ENCODE assay signal across 1 cellular context in the genomic region with DNA sequence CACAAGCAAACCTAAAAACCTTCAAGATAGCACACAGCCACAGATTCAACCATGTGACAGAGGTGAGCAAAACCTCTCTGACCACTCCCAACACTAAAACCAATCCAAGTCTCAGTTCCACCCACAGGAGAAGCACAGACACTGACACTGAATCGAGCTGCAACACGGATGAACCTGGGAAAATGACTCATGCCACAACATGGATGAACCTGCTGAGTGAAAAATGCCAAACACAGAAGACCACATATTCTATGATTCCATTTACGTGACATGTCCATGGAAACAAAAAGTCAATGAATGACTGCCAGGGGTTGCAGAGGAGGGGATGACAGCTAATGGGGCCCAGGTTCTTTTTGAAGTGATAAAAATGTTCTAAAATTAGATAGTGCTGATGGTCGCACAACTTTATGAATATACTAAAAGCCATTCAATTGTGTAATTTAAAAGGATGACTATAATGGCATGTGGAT.
TF ChIP-seq lines count a peak whose summit lies in the region.

No MANE protein-coding gene starts in this region.

TF ChIP-seq in GM12878, 131 proteins besides CTCF, POLR2A, EP300 and RAD21 (continued from another document and continues in another):
- TF ChIP-seq, protein P1, sequence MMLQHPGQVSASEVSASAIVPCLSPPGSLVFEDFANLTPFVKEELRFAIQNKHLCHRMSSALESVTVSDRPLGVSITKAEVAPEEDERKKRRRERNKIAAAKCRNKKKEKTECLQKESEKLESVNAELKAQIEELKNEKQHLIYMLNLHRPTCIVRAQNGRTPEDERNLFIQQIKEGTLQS (IDR thresholded peaks at IDR 0.05; ENCODE audit: borderline replicate concordance, extremely low read depth, low read depth, low read length), result no peak
- TF ChIP-seq GATAD2B (conservative IDR thresholded peaks at IDR 0.05; ENCODE audit: low read depth), result 0 out of 2 replicates have a peak, but pooled peaks have one; percentile 42
- TF ChIP-seq, protein P2, sequence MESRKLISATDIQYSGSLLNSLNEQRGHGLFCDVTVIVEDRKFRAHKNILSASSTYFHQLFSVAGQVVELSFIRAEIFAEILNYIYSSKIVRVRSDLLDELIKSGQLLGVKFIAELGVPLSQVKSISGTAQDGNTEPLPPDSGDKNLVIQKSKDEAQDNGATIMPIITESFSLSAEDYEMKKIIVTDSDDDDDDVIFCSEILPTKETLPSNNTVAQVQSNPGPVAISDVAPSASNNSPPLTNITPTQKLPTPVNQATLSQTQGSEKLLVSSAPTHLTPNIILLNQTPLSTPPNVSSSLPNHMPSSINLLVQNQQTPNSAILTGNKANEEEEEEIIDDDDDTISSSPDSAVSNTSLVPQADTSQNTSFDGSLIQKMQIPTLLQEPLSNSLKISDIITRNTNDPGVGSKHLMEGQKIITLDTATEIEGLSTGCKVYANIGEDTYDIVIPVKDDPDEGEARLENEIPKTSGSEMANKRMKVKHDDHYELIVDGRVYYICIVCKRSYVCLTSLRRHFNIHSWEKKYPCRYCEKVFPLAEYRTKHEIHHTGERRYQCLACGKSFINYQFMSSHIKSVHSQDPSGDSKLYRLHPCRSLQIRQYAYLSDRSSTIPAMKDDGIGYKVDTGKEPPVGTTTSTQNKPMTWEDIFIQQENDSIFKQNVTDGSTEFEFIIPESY (IDR thresholded peaks at IDR 0.05), result no peak
- no peak for TF ChIP-seq CUX1 (IDR thresholded peaks at IDR 0.05; ENCODE audit: insufficient replicate concordance, low read depth, low read length)
- TF ChIP-seq ZNF207 (IDR thresholded peaks at IDR 0.05; ENCODE audit: borderline replicate concordance), result no peak
- 0 out of 4 replicates have a peak, but pooled peaks of 1 of the 2 experiments have one; percentile 4 for TF ChIP-seq SRF (IDR thresholded peaks at IDR 0.05; ENCODE audit: low read depth in 2 of 2, low read length in 2 of 2)
- TF ChIP-seq BHLHE40 (IDR thresholded peaks at IDR 0.05; ENCODE audit: borderline replicate concordance in 1 of 2, low read depth in 2 of 2, low read length in 1 of 2), result peak; percentile 33 to 64; a peak in 2 of 4 replicates
- 0 out of 4 replicates have a peak, but pooled peaks of 1 of the 2 experiments have one; percentile 53 for TF ChIP-seq CEBPB (IDR thresholded peaks at IDR 0.05; ENCODE audit: borderline replicate concordance in 1 of 2, low read depth in 2 of 2, low read length in 2 of 2)
- peak; percentile 79; the same call in 1 of the 2 replicates for TF ChIP-seq CBFB (IDR thresholded peaks at IDR 0.05; ENCODE audit: low read depth)
- TF ChIP-seq, protein P3, sequence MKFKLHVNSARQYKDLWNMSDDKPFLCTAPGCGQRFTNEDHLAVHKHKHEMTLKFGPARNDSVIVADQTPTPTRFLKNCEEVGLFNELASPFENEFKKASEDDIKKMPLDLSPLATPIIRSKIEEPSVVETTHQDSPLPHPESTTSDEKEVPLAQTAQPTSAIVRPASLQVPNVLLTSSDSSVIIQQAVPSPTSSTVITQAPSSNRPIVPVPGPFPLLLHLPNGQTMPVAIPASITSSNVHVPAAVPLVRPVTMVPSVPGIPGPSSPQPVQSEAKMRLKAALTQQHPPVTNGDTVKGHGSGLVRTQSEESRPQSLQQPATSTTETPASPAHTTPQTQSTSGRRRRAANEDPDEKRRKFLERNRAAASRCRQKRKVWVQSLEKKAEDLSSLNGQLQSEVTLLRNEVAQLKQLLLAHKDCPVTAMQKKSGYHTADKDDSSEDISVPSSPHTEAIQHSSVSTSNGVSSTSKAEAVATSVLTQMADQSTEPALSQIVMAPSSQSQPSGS (IDR thresholded peaks at IDR 0.05; ENCODE audit: low read length), result peak; percentile 97
- no peak for TF ChIP-seq ZNF217 (IDR thresholded peaks at IDR 0.05)
- TF ChIP-seq NR2C2 (IDR thresholded peaks at IDR 0.05; ENCODE audit: borderline replicate concordance, control insufficient read depth, insufficient read length, low read depth), result no peak
- peak; percentile 58; the same call in 1 of the 2 replicates for TF ChIP-seq JUND (IDR thresholded peaks at IDR 0.05; ENCODE audit: low read depth, low read length)
- no peak for TF ChIP-seq HDAC2 (IDR thresholded peaks at IDR 0.05)
- TF ChIP-seq RELB (IDR thresholded peaks at IDR 0.05; ENCODE audit: low read depth), result peak; percentile 94
- TF ChIP-seq BCL11A (IDR thresholded peaks at IDR 0.05; ENCODE audit: low read depth, low read length), result peak; percentile 76; the same call in 1 of the 2 replicates
- TF ChIP-seq RAD51 (IDR thresholded peaks at IDR 0.05), result peak; percentile 91
- no peak for TF ChIP-seq MYB (IDR thresholded peaks at IDR 0.05; ENCODE audit: borderline replicate concordance, low read depth, low read length)
- peak; percentile 93 for TF ChIP-seq IKZF1 (conservative IDR thresholded peaks at IDR 0.05)
- peak; percentile 74 for TF ChIP-seq MTA2 (IDR thresholded peaks at IDR 0.05; ENCODE audit: low read depth)
- TF ChIP-seq IKZF2 (IDR thresholded peaks at IDR 0.05), result peak; percentile 97 to 98
- TF ChIP-seq ZBED1 (IDR thresholded peaks at IDR 0.05; ENCODE audit: borderline replicate concordance), result peak; percentile 96; the same call in 1 of the 2 replicates
- peak; percentile 36; the same call in 1 of the 3 replicates for TF ChIP-seq POU2F2 (IDR thresholded peaks at IDR 0.05; ENCODE audit: borderline replicate concordance, low read depth, low read length)
- TF ChIP-seq JUNB (IDR thresholded peaks at IDR 0.05), result peak; percentile 90
- no peak for TF ChIP-seq FOXK2 (IDR thresholded peaks at IDR 0.05)
- peak; percentile 63; the same call in 1 of the 2 replicates for TF ChIP-seq SPI1 (IDR thresholded peaks at IDR 0.05; ENCODE audit: borderline replicate concordance, insufficient read depth, low read depth, low read length)
- no peak for TF ChIP-seq STAT3 (IDR thresholded peaks at IDR 0.05; ENCODE audit: low read depth, low read length)
- TF ChIP-seq CHD2 (IDR thresholded peaks at IDR 0.05; ENCODE audit: borderline replicate concordance, low read depth, low read length), result no peak
- TF ChIP-seq, protein P4, sequence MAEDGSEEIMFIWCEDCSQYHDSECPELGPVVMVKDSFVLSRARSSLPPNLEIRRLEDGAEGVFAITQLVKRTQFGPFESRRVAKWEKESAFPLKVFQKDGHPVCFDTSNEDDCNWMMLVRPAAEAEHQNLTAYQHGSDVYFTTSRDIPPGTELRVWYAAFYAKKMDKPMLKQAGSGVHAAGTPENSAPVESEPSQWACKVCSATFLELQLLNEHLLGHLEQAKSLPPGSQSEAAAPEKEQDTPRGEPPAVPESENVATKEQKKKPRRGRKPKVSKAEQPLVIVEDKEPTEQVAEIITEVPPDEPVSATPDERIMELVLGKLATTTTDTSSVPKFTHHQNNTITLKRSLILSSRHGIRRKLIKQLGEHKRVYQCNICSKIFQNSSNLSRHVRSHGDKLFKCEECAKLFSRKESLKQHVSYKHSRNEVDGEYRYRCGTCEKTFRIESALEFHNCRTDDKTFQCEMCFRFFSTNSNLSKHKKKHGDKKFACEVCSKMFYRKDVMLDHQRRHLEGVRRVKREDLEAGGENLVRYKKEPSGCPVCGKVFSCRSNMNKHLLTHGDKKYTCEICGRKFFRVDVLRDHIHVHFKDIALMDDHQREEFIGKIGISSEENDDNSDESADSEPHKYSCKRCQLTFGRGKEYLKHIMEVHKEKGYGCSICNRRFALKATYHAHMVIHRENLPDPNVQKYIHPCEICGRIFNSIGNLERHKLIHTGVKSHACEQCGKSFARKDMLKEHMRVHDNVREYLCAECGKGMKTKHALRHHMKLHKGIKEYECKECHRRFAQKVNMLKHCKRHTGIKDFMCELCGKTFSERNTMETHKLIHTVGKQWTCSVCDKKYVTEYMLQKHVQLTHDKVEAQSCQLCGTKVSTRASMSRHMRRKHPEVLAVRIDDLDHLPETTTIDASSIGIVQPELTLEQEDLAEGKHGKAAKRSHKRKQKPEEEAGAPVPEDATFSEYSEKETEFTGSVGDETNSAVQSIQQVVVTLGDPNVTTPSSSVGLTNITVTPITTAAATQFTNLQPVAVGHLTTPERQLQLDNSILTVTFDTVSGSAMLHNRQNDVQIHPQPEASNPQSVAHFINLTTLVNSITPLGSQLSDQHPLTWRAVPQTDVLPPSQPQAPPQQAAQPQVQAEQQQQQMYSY (CRISPR knock-in tag; IDR thresholded peaks at IDR 0.05), result no peak
- TF ChIP-seq RFX5 (IDR thresholded peaks at IDR 0.05; ENCODE audit: low read depth, low read length), result no peak
- TF ChIP-seq GABPA (IDR thresholded peaks at IDR 0.05; ENCODE audit: low read depth), result no peak
- TF ChIP-seq MEF2A (IDR thresholded peaks at IDR 0.05; ENCODE audit: insufficient read depth, low read depth, low read length), result peak; percentile 89
- peak; percentile 91 for TF ChIP-seq IRF4 (IDR thresholded peaks at IDR 0.05; ENCODE audit: low read depth, low read length)
- 0 out of 2 replicates have a peak, but pooled peaks have one; percentile 33 for TF ChIP-seq POLR2AphosphoS5 (IDR thresholded peaks at IDR 0.05; ENCODE audit: low read length)
- no peak for TF ChIP-seq SIX5 (IDR thresholded peaks at IDR 0.05; ENCODE audit: low read depth, low read length, severe bottlenecking)
- TF ChIP-seq, protein P5, sequence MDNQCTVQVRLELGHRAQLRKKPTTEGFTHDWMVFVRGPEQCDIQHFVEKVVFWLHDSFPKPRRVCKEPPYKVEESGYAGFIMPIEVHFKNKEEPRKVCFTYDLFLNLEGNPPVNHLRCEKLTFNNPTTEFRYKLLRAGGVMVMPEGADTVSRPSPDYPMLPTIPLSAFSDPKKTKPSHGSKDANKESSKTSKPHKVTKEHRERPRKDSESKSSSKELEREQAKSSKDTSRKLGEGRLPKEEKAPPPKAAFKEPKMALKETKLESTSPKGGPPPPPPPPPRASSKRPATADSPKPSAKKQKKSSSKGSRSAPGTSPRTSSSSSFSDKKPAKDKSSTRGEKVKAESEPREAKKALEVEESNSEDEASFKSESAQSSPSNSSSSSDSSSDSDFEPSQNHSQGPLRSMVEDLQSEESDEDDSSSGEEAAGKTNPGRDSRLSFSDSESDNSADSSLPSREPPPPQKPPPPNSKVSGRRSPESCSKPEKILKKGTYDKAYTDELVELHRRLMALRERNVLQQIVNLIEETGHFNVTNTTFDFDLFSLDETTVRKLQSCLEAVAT (IDR thresholded peaks at IDR 0.05), result peak; percentile 76
- TF ChIP-seq TAF1 (IDR thresholded peaks at IDR 0.05; ENCODE audit: borderline replicate concordance, low read depth, low read length), result 0 out of 2 replicates have a peak, but pooled peaks have one; percentile 20
- peak; percentile 86 for TF ChIP-seq TCF7 (IDR thresholded peaks at IDR 0.05; ENCODE audit: borderline replicate concordance)
- no peak for TF ChIP-seq HDAC6 (IDR thresholded peaks at IDR 0.05; ENCODE audit: unreplicated experiment)
